8 cellular contexts compared by ENCODE assay signal in the genomic region with DNA sequence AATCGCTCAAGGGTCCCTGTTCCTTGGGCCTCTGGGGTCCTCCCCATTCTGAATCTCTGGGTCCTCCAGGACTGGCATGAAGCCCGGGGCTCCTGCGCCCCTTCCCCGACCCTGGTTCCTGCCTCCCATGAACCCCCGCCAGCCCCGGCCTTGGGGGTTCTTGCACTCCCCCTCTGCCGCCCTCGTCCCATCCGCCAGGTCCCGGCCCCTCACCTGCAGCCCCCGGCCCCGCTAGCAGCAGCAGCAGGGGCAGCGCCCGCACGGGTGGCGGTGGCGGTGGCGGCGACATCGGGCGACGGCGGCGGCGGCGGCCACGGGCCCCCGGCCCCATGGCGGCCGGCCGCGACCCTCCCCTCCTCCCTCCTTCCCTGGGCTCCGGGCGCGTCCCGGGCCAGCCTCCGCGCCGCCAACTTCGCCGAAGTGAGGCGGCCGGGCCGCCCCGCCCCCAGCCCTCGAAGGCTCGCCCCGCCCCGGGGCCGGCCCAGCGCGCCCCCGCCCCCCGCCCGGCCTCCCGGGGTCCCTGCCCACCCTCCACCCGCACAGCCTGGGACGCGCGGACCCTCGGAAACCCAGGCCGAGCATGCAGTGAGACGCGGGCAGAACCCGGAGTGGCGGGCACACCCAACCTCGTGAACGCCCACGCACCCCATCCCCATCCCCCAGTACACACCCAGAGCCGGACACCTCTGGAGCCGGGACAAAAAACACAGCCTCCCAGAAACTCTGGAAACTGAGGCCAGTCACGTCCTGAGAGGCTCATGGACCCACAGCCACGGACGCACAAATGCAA. TPM values are rescaled to one million over a fixed set of nuclear protein-coding genes. Genes with fewer than 3 reads are reported as not detected.
DNase-seq lines count a peak whose midpoint lies in the region; ATAC-seq and TF ChIP-seq lines count a peak whose summit lies in the region.

A gene (minus strand): TSS at position 421 of the 790 bp plus-strand sequence. CDS start 90 bp downstream, at position 331.

- no peaks in the 10 kb centered on the region for H3K79me2 ChIP-seq in mammary epithelial cell (ENCODE audit: insufficient read depth, low read length)

- intact Hi-C loops in mammary epithelial cell (cut with micrococcal nuclease): no loop called here

- ATAC-seq in left lobe of liver: peak; percentile 29

- dilution Hi-C loops in mammary epithelial cell (cut with HindIII; ENCODE audit: low sequenced_read_pairs): no loop called here

- H3K27me3 ChIP-seq in mammary epithelial cell (ENCODE audit: insufficient read depth, low read length) (no peaks in the 10 kb centered on the region), thymus (ENCODE audit: control insufficient read depth, insufficient read depth) (no peaks in the 10 kb centered on the region)

- no peak within 1 kb of the TSS for H3K9ac ChIP-seq in mammary epithelial cell (ENCODE audit: insufficient read depth, low read length)

- peak within 1 kb of the TSS; percentile 10 for H2AFZ ChIP-seq in mammary epithelial cell (ENCODE audit: low read depth, low read length)

- CTCF ChIA-PET in mammary epithelial cell (lab: Charles Lee; ENCODE audit: low non-redundant PET): no interaction called here

- no peaks in the 10 kb centered on the region for H3K36me3 ChIP-seq in mammary epithelial cell (ENCODE audit: insufficient read depth, low read length)
- no peaks in the 10 kb centered on the region for H3K36me3 ChIP-seq in thymus (ENCODE audit: control insufficient read depth, insufficient read depth)

- DNase-seq in DMS 273 (lab: John Stamatoyannopoulos, UW; ENCODE audit: unreplicated experiment): peak; percentile 35
- no peak for DNase-seq in DMS 273 treated with DMSO at 0.1 percent for 48 hours (lab: John Stamatoyannopoulos, UW)
- DNase-seq in mammary epithelial cell: no peak
- DNase-seq in left lobe of liver (ENCODE audit: low spot score): no peak
- DNase-seq in NCI-H1048 (lab: John Stamatoyannopoulos, UW): no peak
- no peak for DNase-seq in anterior cingulate cortex (lab: John Stamatoyannopoulos, UW)
- no peak for DNase-seq in LoVo (ENCODE audit: low spot score)

- H3K9me3 ChIP-seq in mammary epithelial cell (replicated peaks; ENCODE audit: insufficient read depth, low read length): no peaks in the 10 kb centered on the region
- H3K9me3 ChIP-seq in thymus (ENCODE audit: control insufficient read depth): no peaks in the 10 kb centered on the region

- peak within 1 kb of the TSS; percentile 75 for H3K4me2 ChIP-seq in mammary epithelial cell (ENCODE audit: insufficient read depth, low read depth, low read length)

- no TSS peak for BruUV-seq in mammary epithelial cell (replicated peaks; lab: Mats Ljungman, UMichigan)

- in situ Hi-C loops in mammary epithelial cell (cut with MboI; ENCODE audit: low sequenced_read_pairs in 2 of 2): no loop called here

- H3K27ac ChIP-seq in mammary epithelial cell (ENCODE audit: insufficient read depth, low read depth, low read length): no peak within 1 kb of the TSS
- peak within 1 kb of the TSS; percentile 91 for H3K27ac ChIP-seq in thymus (ENCODE audit: low read depth)

- peaks cover 5% of the 10 kb centered on the region for H3K4me1 ChIP-seq in mammary epithelial cell (ENCODE audit: insufficient read depth, low read length)
- peaks cover 20% of the 10 kb centered on the region for H3K4me1 ChIP-seq in thymus (ENCODE audit: control insufficient read depth, insufficient read depth, low read length)

- H4K20me1 ChIP-seq in mammary epithelial cell (ENCODE audit: insufficient read depth, low read length): no peaks in the 10 kb centered on the region

- WGBS in mammary epithelial cell (ENCODE audit: low coverage, missing lambda C conversion rate): 0% methylated on average over 7 of the region's 74 CpGs
- 4% methylated on average over 74 of the region's 74 CpGs for WGBS in thymus

- H3K4me3 ChIP-seq in mammary epithelial cell (replicated peaks in 1 of 3; ENCODE audit: insufficient read depth in 1 of 3, low read depth in 2 of 3, low read length in 3 of 3): peak within 1 kb of the TSS; percentile 36 to 86 (median 50)
- peak within 1 kb of the TSS; percentile 73 for H3K4me3 ChIP-seq in thymus (ENCODE audit: low read length)

- no peak for TF ChIP-seq CTCF in mammary epithelial cell (conservative IDR thresholded peaks at IDR 0.05 in 1 of 2, IDR thresholded peaks at IDR 0.05 in 1 of 2; ENCODE audit: extremely low read depth in 1 of 2, insufficient read depth in 1 of 2, low read depth in 1 of 2, low read length in 2 of 2)

RNA-seq across cellular contexts. Expression of the gene that starts here (rescaled TPM):
- total RNA-seq in mammary epithelial cell (10 to 100 TPM; 15.1 to 44.7 TPM), left lobe of liver (4.6 TPM)
- polyA plus RNA-seq in mammary epithelial cell (7.3 TPM), thymus (11.3 TPM)
- polyA minus RNA-seq in mammary epithelial cell: 50.0 TPM
